1 cellular context compared by ENCODE assay signal in the genomic region with DNA sequence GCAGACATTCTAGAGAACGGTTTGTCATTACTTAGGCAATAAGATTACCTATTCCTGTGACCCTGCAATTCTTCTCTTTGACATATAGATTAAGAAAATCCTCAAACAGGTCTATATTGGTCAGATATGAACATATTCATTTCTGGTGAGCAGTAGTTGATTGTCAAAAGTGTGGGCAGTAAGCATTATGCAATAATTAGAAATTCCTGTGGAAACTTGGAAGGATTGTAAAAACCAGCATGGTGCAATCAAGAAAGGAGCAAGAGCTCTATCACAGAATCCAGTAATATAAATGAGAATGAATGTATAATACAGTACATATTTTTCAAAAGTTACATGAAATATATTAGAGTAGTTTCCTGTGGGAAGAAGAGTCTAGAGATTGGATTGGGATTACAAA.
TF ChIP-seq lines count a peak whose summit lies in the region.

No MANE protein-coding gene starts in this region.

TF ChIP-seq in WTC11, 78 proteins besides CTCF, POLR2A, EP300 and RAD21 (continued from another document):
- TF ChIP-seq, protein P1, sequence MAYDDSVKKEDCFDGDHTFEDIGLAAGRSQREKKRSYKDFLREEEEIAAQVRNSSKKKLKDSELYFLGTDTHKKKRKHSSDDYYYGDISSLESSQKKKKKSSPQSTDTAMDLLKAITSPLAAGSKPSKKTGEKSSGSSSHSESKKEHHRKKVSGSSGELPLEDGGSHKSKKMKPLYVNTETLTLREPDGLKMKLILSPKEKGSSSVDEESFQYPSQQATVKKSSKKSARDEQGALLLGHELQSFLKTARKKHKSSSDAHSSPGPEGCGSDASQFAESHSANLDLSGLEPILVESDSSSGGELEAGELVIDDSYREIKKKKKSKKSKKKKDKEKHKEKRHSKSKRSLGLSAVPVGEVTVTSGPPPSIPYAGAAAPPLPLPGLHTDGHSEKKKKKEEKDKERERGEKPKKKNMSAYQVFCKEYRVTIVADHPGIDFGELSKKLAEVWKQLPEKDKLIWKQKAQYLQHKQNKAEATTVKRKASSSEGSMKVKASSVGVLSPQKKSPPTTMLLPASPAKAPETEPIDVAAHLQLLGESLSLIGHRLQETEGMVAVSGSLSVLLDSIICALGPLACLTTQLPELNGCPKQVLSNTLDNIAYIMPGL (CRISPR knock-in tag; IDR thresholded peaks at IDR 0.05) = no peak
- no peak for TF ChIP-seq FOXJ3 (CRISPR knock-in tag; IDR thresholded peaks at IDR 0.05; ENCODE audit: borderline replicate concordance)
- TF ChIP-seq NFYB (CRISPR knock-in tag; conservative IDR thresholded peaks at IDR 0.05; ENCODE audit: low read depth) = no peak
- TF ChIP-seq, protein P2, sequence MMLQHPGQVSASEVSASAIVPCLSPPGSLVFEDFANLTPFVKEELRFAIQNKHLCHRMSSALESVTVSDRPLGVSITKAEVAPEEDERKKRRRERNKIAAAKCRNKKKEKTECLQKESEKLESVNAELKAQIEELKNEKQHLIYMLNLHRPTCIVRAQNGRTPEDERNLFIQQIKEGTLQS (CRISPR knock-in tag; conservative IDR thresholded peaks at IDR 0.05) = no peak
